In genomic region chr12:51631021-51631420, GRCh38 we compare ENCODE assay signal across 15 cellular contexts. TPM values are rescaled to one million over a fixed set of nuclear protein-coding genes. Genes with fewer than 3 reads are reported as not detected.
DNase-seq lines count a peak whose midpoint lies in the region; ATAC-seq, FAIRE-seq and TF ChIP-seq lines count a peak whose summit lies in the region.
"Had no signal": no experiment of that assay in that cellular context is flagged by ENCODE, and none has a peak within 500 bp of the region (broad histone marks: within the 10 kb centered on the region; RNA-seq: fewer than 3 reads in every experiment).

No MANE protein-coding gene starts in this region.

- no peak overlapping the region for H2AK5ac ChIP-seq in mesenchymal stem cell (ENCODE audit: low read length, severe bottlenecking)

- H3K27ac ChIP-seq in right lobe of liver = no peak overlapping the region
- H3K27ac ChIP-seq in HepG2 (ENCODE audit: extremely low read length, insufficient read depth, low read length) = no peak overlapping the region
- no peak overlapping the region for H3K27ac ChIP-seq in mesenchymal stem cell (ENCODE audit: low read length, poor library complexity, severe bottlenecking)

- 63% methylated on average over 3 of the region's 3 CpGs for WGBS in right lobe of liver (ENCODE audit: insufficient coverage, low coverage, low lambda C conversion rate, missing lambda C conversion rate)
- 36% methylated on average over 3 of the region's 3 CpGs for WGBS in HepG2 (ENCODE audit: low lambda C conversion rate)
- WGBS in mesenchymal stem cell = 75% methylated on average over 3 of the region's 3 CpGs

- H4K91ac ChIP-seq in mesenchymal stem cell (ENCODE audit: low read length) = no peak overlapping the region

- peak; percentile 19 to 65 (median 48) for ATAC-seq in right lobe of liver
- ATAC-seq in HepG2 = no peak
- ATAC-seq in GM21367 (IDR thresholded peaks at IDR 0.05; ENCODE audit: unreplicated experiment) = no peak
- ATAC-seq: CD8-positive, alpha-beta T cell had no signal

- no peak overlapping the region for H3K23ac ChIP-seq in mesenchymal stem cell (ENCODE audit: low read length in 2 of 2)

- H3K4me3 ChIP-seq in right lobe of liver (no peak overlapping the region), HepG2 (replicated peaks in 1 of 3; ENCODE audit: insufficient read depth in 1 of 3, low read depth in 2 of 3, low read length in 3 of 3) (no peak overlapping the region), mesenchymal stem cell (ENCODE audit: insufficient read depth in 1 of 2, low read depth in 1 of 2, low read length in 2 of 2) (no peak overlapping the region)

- no peak for TF ChIP-seq RAD21 in HepG2 (CRISPR knock-in tag; IDR thresholded peaks at IDR 0.05)

- CTCF ChIA-PET in HepG2 (lab: Yijun Ruan, JAX; ENCODE audit: low intra/inter-chr PET ratio, low total read pairs) = no interaction called here
- CTCF ChIA-PET in GM10248 (lab: Yijun Ruan, JAX) = no interaction called here

- no peak overlapping the region for H2BK12ac ChIP-seq in mesenchymal stem cell (ENCODE audit: low read length in 2 of 2)

- no peak overlapping the region for H2BK120ac ChIP-seq in mesenchymal stem cell (ENCODE audit: low read depth, low read length)

- no peak overlapping the region for H3K18ac ChIP-seq in mesenchymal stem cell (ENCODE audit: low read depth in 1 of 2, low read length in 2 of 2)

- in situ Hi-C loops in HepG2 (cut with HindIII; ENCODE audit: extremely low pct_ligation_motif_present, low pct_unique_long_range_greater_than_20kb) = no loop called here

- H2BK5ac ChIP-seq in mesenchymal stem cell (ENCODE audit: low read depth, low read length, poor library complexity, severe bottlenecking) = no peak overlapping the region

- H3K79me2 ChIP-seq in HepG2 (ENCODE audit: insufficient read depth, low read length) = no peaks in the 10 kb centered on the region

- H3K36me3 ChIP-seq in right lobe of liver = no peaks in the 10 kb centered on the region
- H3K36me3 ChIP-seq in HepG2 (replicated peaks in 1 of 2; ENCODE audit: control insufficient read depth in 1 of 2, insufficient read depth in 2 of 2, low read length in 2 of 2) = no peaks in the 10 kb centered on the region
- H3K36me3 ChIP-seq in mesenchymal stem cell (ENCODE audit: control insufficient read depth in 1 of 2, insufficient read depth in 2 of 2, low read depth in 1 of 2, low read length in 2 of 2) = no peaks in the 10 kb centered on the region
- H3K36me3 ChIP-seq: BE2C had no signal

- FAIRE-seq in HepG2 (lab: Jason Lieb, UNC) = no peak
- FAIRE-seq: D721Med had no signal

- no peak overlapping the region for H2AFZ ChIP-seq in HepG2 (ENCODE audit: low read length)
- no peak overlapping the region for H2AFZ ChIP-seq in mesenchymal stem cell (ENCODE audit: low read depth, low read length)

- H3K4me1 ChIP-seq in right lobe of liver = peaks cover 0 to 30% (median 6%) of the 10 kb centered on the region in 4 donors
- H3K4me1 ChIP-seq in HepG2 (ENCODE audit: insufficient read depth, low read length) = peaks cover 6% of the 10 kb centered on the region
- H3K4me1 ChIP-seq in mesenchymal stem cell (ENCODE audit: control insufficient read depth, insufficient read depth, low read depth, low read length) = no peaks in the 10 kb centered on the region

- peak overlapping the region; percentile 15 for H4K8ac ChIP-seq in mesenchymal stem cell (ENCODE audit: low read length)

- intact Hi-C loops in right lobe of liver (cut with DNase I) (no loop called here), HepG2 (cut with micrococcal nuclease; ENCODE audit: unreplicated experiment) (no loop called here)

- H3K4me2 ChIP-seq in HepG2 (ENCODE audit: low read depth, low read length) (no peak overlapping the region), mesenchymal stem cell (ENCODE audit: low read length, poor library complexity, severe bottlenecking) (no peak overlapping the region)

- peak in 1 of 3 donors; percentile 52 for DNase-seq in right lobe of liver
- DNase-seq in HepG2 (ENCODE audit: low spot score) = no peak
- DNase-seq in NCI-H524 treated with DMSO at 0.1 percent for 48 hours (lab: John Stamatoyannopoulos, UW) = peak; percentile 21
- no peak for DNase-seq in mesenchymal stem cell
- no peak for DNase-seq in hepatic stellate cell (ENCODE audit: low spot score)
- no peak for DNase-seq in GM10248 (ENCODE audit: extremely low spot score)
- DNase-seq: BE2C; CD8-positive, alpha-beta T cell; MV-4-11; NCI-H1417 treated with DMSO at 0.1 percent for 48 hours; NCI-H2081 treated with DMSO at 0.1 percent for 48 hours; NCI-H2227 treated with DMSO at 0.1 percent for 48 hours; NCI-H748 treated with DMSO at 0.1 percent for 48 hours had no signal

- no peaks in the 10 kb centered on the region for H3K9me3 ChIP-seq in right lobe of liver
- H3K9me3 ChIP-seq in HepG2 (ENCODE audit: low read length) = no peaks in the 10 kb centered on the region
- H3K9me3 ChIP-seq in mesenchymal stem cell (ENCODE audit: control insufficient read depth, low read length) = no peaks in the 10 kb centered on the region
- H3K9me3 ChIP-seq: BE2C had no signal

- no peak overlapping the region for H2BK15ac ChIP-seq in mesenchymal stem cell (ENCODE audit: low read depth, poor library complexity, severe bottlenecking)

- TF ChIP-seq POLR2A in right lobe of liver (IDR thresholded peaks at IDR 0.05) (no peak), HepG2 (IDR thresholded peaks at IDR 0.05; ENCODE audit: insufficient read depth in 1 of 2, low read depth in 2 of 2, low read length in 2 of 2) (no peak)

- no peaks in the 10 kb centered on the region for H3K27me3 ChIP-seq in right lobe of liver
- H3K27me3 ChIP-seq in HepG2 (ENCODE audit: control insufficient read depth in 1 of 2, insufficient read depth in 2 of 2, low read length in 2 of 2) = no peaks in the 10 kb centered on the region
- H3K27me3 ChIP-seq in mesenchymal stem cell (ENCODE audit: control insufficient read depth in 1 of 2, insufficient read depth in 1 of 2, low read length in 2 of 2) = peaks cover 0 to 2% of the 10 kb centered on the region in 2 experiments
- H3K27me3 ChIP-seq: BE2C had no signal

- TF ChIP-seq EP300 in HepG2 (IDR thresholded peaks at IDR 0.05; ENCODE audit: low read depth in 2 of 2, low read length in 2 of 2) (no peak), HepG2 (CRISPR knock-in tag; IDR thresholded peaks at IDR 0.05; ENCODE audit: borderline replicate concordance) (no peak)

- no peaks in the 10 kb centered on the region for H4K20me1 ChIP-seq in HepG2 (ENCODE audit: insufficient read depth, low read length)

- H3K4ac ChIP-seq in mesenchymal stem cell (ENCODE audit: low read depth in 1 of 2, low read length in 2 of 2) = no peak overlapping the region

- no peak overlapping the region for H3K14ac ChIP-seq in mesenchymal stem cell (ENCODE audit: low read length in 2 of 2)

- TF ChIP-seq CTCF in right lobe of liver (IDR thresholded peaks at IDR 0.05) (no peak), HepG2 (CRISPR knock-in tag; IDR thresholded peaks at IDR 0.05) (no peak), GM10248 (IDR thresholded peaks at IDR 0.05; ENCODE audit: control extremely low read depth, extremely low read depth, low read depth, missing control alignments) (no peak)

- H3K9ac ChIP-seq in HepG2 (ENCODE audit: insufficient read depth, low read depth, low read length) (no peak overlapping the region), mesenchymal stem cell (ENCODE audit: low read length) (peak overlapping the region; percentile 21)

- BruUV-seq in HepG2 (replicated peaks; lab: Mats Ljungman, UMichigan) = no TSS peak

- H3K79me1 ChIP-seq in mesenchymal stem cell (replicated peaks; ENCODE audit: low read length, poor library complexity, severe bottlenecking) = no peaks in the 10 kb centered on the region

- POLR2A ChIA-PET in HepG2 (lab: Yijun Ruan, JAX) = no interaction called here
- POLR2A ChIA-PET in GM10248 (lab: Yijun Ruan, JAX) = no interaction called here

TF ChIP-seq in HepG2, 621 proteins besides CTCF, POLR2A, EP300 and RAD21:
- TF ChIP-seq ZNF552 (CRISPR knock-in tag; IDR thresholded peaks at IDR 0.05; ENCODE audit: borderline replicate concordance) (no peak), HCFC1 (IDR thresholded peaks at IDR 0.05; ENCODE audit: low read depth, low read length) (no peak), SMAD1 (CRISPR knock-in tag; IDR thresholded peaks at IDR 0.05; ENCODE audit: borderline replicate concordance, low read depth) (no peak), ZNF777 (CRISPR knock-in tag; IDR thresholded peaks at IDR 0.05) (no peak)

RNA-seq across cellular contexts. Expression of gene SCN8A, which starts 40.0 kb away (rescaled TPM):
- total RNA-seq in right lobe of liver (1 to 10 TPM; 1.7 to 5.6 (median 3.7) TPM), HepG2 (2016; rRNA removed; fragmentation: Illumina TruSeq; extraction: Trizol) (0.46 and 1.4 TPM in 2 replicates)
- 0.81 and 0.88 TPM in 2 replicates for total RNA-seq in HepG2 (2016; cell fraction: cytosol; rRNA removed; fragmentation: Illumina TruSeq; extraction: Trizol; ENCODE audit: low read depth)
- total RNA-seq in HepG2 (2016; cell fraction: insoluble cytoplasmic fraction; rRNA removed; fragmentation: Illumina TruSeq; extraction: Trizol) = 0.48 and 1.7 TPM in 2 replicates
- 0.83 and 1.4 TPM in 2 replicates for total RNA-seq in HepG2 (2016; cell fraction: membrane; rRNA removed; fragmentation: Illumina TruSeq; extraction: Trizol)
- total RNA-seq in HepG2 (2016; cell fraction: nucleus; rRNA removed; fragmentation: Illumina TruSeq; extraction: Trizol) = 4.1 and 4.6 TPM in 2 replicates
- 0.57 and 0.84 TPM in 2 replicates for polyA plus RNA-seq in HepG2 (2011; rRNA removed)
- polyA plus RNA-seq in HepG2 (2011; cell fraction: cytosol; rRNA removed) = 0.28 and 0.51 TPM in 2 replicates
- polyA plus RNA-seq in HepG2 (2011; cell fraction: nucleus; rRNA removed) = 2.6 and 4.4 TPM in 2 replicates
- polyA plus RNA-seq in HepG2 (2012) = 0.48 and 0.51 TPM in 2 replicates
- 0.03 TPM in 2 replicates for polyA plus RNA-seq in HepG2 (2016; cell fraction: cytosol; fragmentation: Illumina TruSeq; extraction: Trizol; ENCODE audit: low read depth)
- 0.28 and 0.32 TPM in 2 replicates for polyA plus RNA-seq in HepG2 (2016; cell fraction: insoluble cytoplasmic fraction; fragmentation: Illumina TruSeq; extraction: Trizol; ENCODE audit: low read depth)
- 0.14 and 0.22 TPM in 2 replicates for polyA plus RNA-seq in HepG2 (2016; cell fraction: membrane; fragmentation: Illumina TruSeq; extraction: Trizol; ENCODE audit: low read depth)
- polyA plus RNA-seq in HepG2 (2016; cell fraction: nucleus; fragmentation: Illumina TruSeq; extraction: Trizol; ENCODE audit: insufficient read depth, low read depth) = 2.1 and 2.7 TPM in 2 replicates
- polyA minus RNA-seq in HepG2 (2011; rRNA and poly(A)+ RNA removed; ENCODE audit: low replicate concordance) = 0.05 and 2.2 TPM in 2 replicates
- 0.70 and 1.3 TPM in 2 replicates for polyA minus RNA-seq in HepG2 (2011; cell fraction: cytosol; rRNA and poly(A)+ RNA removed)
- polyA minus RNA-seq in HepG2 (2011; cell fraction: nucleus; rRNA and poly(A)+ RNA removed) = 7.6 and 9.6 TPM in 2 replicates
- 1.7 TPM for polyA plus RNA-seq in mesenchymal stem cell (2013, experiment 1 of 2)
- 1.4 TPM for polyA plus RNA-seq in mesenchymal stem cell (2013, experiment 2 of 2)

Comparison
In these comparisons a context has a peak if more than half of its experiments do, and no peak if none do; other contexts are left out.
1. ATAC-seq: peak in right lobe of liver (4 of 4); none in HepG2 (single experiment) and GM21367 (single experiment).